Comparison of ENCODE assay signal across 24 cellular contexts in the genomic region with DNA sequence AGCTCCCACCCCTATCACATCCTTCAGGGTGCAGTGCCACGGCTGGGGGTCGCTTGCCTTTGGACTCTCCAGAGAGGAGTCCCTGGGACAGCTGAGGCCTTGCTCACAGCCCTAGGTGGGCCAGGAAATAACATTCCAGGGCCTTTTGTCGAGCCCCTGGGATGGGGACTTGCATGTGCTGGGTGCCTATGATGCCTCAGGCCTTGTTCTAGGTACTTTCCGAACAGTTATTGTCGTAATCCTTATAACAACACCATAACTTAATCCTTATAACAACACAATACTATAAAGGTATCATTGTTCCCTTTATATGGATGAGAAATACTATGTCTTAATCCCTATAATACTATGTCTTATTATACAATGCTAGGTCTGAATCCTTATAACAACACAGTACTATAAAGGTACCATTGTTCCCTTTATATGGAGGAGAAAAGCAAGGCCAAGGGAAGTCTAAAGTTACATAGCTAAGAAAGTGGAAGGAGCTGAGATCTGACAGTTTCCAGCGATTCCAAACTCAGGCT.
"Had no signal": no experiment of that assay in that cellular context is flagged by ENCODE, and none has a peak within 500 bp of the region (broad histone marks: within the 10 kb centered on the region; RNA-seq: fewer than 3 reads in every experiment).

No MANE protein-coding gene starts in this region.

- H3K4me1 Mint-ChIP-seq: activated naive CD8-positive, alpha-beta T cell treated with anti-CD3 and anti-CD28 coated beads, Interleukin-2, amount 50 U/mL, for 24 hours had no signal

- H3K9me3 ChIP-seq: MG63, SJCRH30 had no signal

- H3K4me3 Mint-ChIP-seq: activated CD8-positive, alpha-beta T cell treated with anti-CD3 and anti-CD28 coated beads, Interleukin-2, amount 10 ng/mL, durations not matched to agents 7 days and 5 days; activated naive CD8-positive, alpha-beta T cell treated with anti-CD3 and anti-CD28 coated beads, Interleukin-2, amount 50 U/mL, for 24 hours; activated T-helper 1 cell treated with anti-CD3 and anti-CD28 coated beads, Interleukin-12 subunit alpha, Interleukin-12 subunit beta, Interleukin-2, Interleukin-4 antibody, amounts not matched to agents 30 ng/mL and 10 ng/mL and 1 ng/mL, durations not matched to agents 14 hours and 24 hours and 36 hours; T-helper 1 cell treated with Interleukin-12 subunit alpha and Interleukin-12 subunit beta and Interleukin-4 antibody, amounts not matched to agents 30 μg/mL and 1 μg/mL, for 36 hours had no signal

- H3K27me3 ChIP-seq: MG63, SJCRH30 had no signal

- H3K4me1 ChIP-seq: SJCRH30 had no signal

- H3K27ac ChIP-seq: SJCRH30 had no signal

- H3K27ac Mint-ChIP-seq: activated CD8-positive, alpha-beta T cell treated with anti-CD3 and anti-CD28 coated beads, Interleukin-2, amount 10 ng/mL, durations not matched to agents 7 days and 5 days; activated naive CD4-positive, alpha-beta T cell treated with anti-CD3 and anti-CD28 coated beads, Interleukin-2, amount 50 U/mL, for 72 hours; activated naive CD8-positive, alpha-beta T cell treated with anti-CD3 and anti-CD28 coated beads, Interleukin-2, amount 50 U/mL, for 24 hours; activated T-helper 1 cell treated with anti-CD3 and anti-CD28 coated beads, Interleukin-12 subunit alpha, Interleukin-12 subunit beta, Interleukin-2, Interleukin-4 antibody, amounts not matched to agents 30 ng/mL and 10 ng/mL and 1 ng/mL, durations not matched to agents 14 hours and 24 hours and 36 hours; T-helper 1 cell treated with Interleukin-12 subunit alpha and Interleukin-12 subunit beta and Interleukin-4 antibody, amounts not matched to agents 30 μg/mL and 1 μg/mL, for 36 hours had no signal

- H3K4me3 ChIP-seq: MG63, SJCRH30 had no signal

- H3K36me3 ChIP-seq: MG63, SJCRH30 had no signal

- H3K9me3 Mint-ChIP-seq: activated naive CD4-positive, alpha-beta T cell treated with anti-CD3 and anti-CD28 coated beads, Interleukin-2, amount 50 U/mL, for 72 hours; activated naive CD8-positive, alpha-beta T cell treated with anti-CD3 and anti-CD28 coated beads, Interleukin-2, amount 50 U/mL, for 24 hours; activated T-helper 1 cell treated with anti-CD3 and anti-CD28 coated beads, Interleukin-12 subunit alpha, Interleukin-12 subunit beta, Interleukin-2, Interleukin-4 antibody, amounts not matched to agents 30 ng/mL and 10 ng/mL and 1 ng/mL, durations not matched to agents 14 hours and 24 hours and 36 hours; T-helper 1 cell treated with Interleukin-12 subunit alpha and Interleukin-12 subunit beta and Interleukin-4 antibody, amounts not matched to agents 30 μg/mL and 1 μg/mL, for 36 hours had no signal

- H3K36me3 Mint-ChIP-seq: activated naive CD4-positive, alpha-beta T cell treated with anti-CD3 and anti-CD28 coated beads, Interleukin-2, amount 50 U/mL, for 72 hours had no signal

- ATAC-seq: activated CD8-positive, alpha-beta T cell treated with anti-CD3 and anti-CD28 coated beads, Interleukin-2, amount 10 ng/mL, durations not matched to agents 7 days and 5 days; activated naive CD4-positive, alpha-beta T cell treated with anti-CD3 and anti-CD28 coated beads, Interleukin-2, amount 50 U/mL, for 72 hours; activated naive CD8-positive, alpha-beta T cell treated with anti-CD3 and anti-CD28 coated beads, Interleukin-2, amount 50 U/mL, for 24 hours; Panc1 had no signal

- DNase-seq: activated CD4-positive, alpha-beta T cell treated with anti-CD3 and anti-CD28 coated beads for 48 hours; activated CD4-positive, alpha-beta T cell treated with anti-CD3 and anti-CD28 coated beads, Interleukin-2, amount 50 U/mL, for 4 hours; activated CD4-positive, CD25-positive, alpha-beta regulatory T cell treated with anti-CD3 and anti-CD28 coated beads, Interleukin-2, amount 50 U/mL, for 72 hours; activated CD8-positive, alpha-beta memory T cell treated with anti-CD3 and anti-CD28 coated beads, Interleukin-2, amount 50 U/mL, for 48 hours; activated CD8-positive, alpha-beta T cell treated with anti-CD3 and anti-CD28 coated beads, Interleukin-2, amount 10 ng/mL, durations not matched to agents 7 days and 5 days; activated effector memory CD4-positive, alpha-beta T cell treated with Interleukin-2 at 50 U/mL for 16 hours; activated naive CD4-positive, alpha-beta T cell; activated naive CD8-positive, alpha-beta T cell treated with anti-CD3 and anti-CD28 coated beads, Interleukin-2, amount 50 U/mL, for 24 hours; activated T-cell treated with anti-CD3 and anti-CD28 coated beads, Interleukin-2, amount 50 U/mL, for 1 hour; amygdala; MV-4-11; NCI-H1105; NCI-H1930; NCI-H2171; NCI-H82; OCI-M1; Right ventricle myocardium superior; RPMI8226; SJCRH30 had no signal

- H3K27me3 Mint-ChIP-seq: activated naive CD8-positive, alpha-beta T cell treated with anti-CD3 and anti-CD28 coated beads, Interleukin-2, amount 50 U/mL, for 24 hours had no signal
